In genomic region chr5:95760291-95761191, GRCh38 we compare ENCODE assay signal across 8 cellular contexts. TPM values are rescaled to one million over a fixed set of nuclear protein-coding genes. Genes with fewer than 3 reads are reported as not detected.
A peak's percentile ranks its signal among the peaks of the same experiment; 100 is the strongest.
DNase-seq lines count a peak whose midpoint lies in the region; ATAC-seq and TF ChIP-seq lines count a peak whose summit lies in the region.

No MANE protein-coding gene starts in this region.

- H3K36me3 Mint-ChIP-seq in activated T-cell treated with anti-CD3 and anti-CD28 coated beads, Interleukin-2, amount 50 U/mL, for 72 hours (ENCODE audit: insufficient read depth in 2 of 2) = no peaks in the 10 kb centered on the region

- peak; percentile 89 to 92 for ATAC-seq in activated T-cell treated with anti-CD3 and anti-CD28 coated beads, Interleukin-2, amount 50 U/mL, for 72 hours (replicated peaks in 1 of 2)
- peak; percentile 92 for ATAC-seq in HG02678 (IDR thresholded peaks at IDR 0.05; ENCODE audit: unreplicated experiment)

- H3K36me3 ChIP-seq in mammary epithelial cell (ENCODE audit: insufficient read depth, low read length) = no peaks in the 10 kb centered on the region

- WGBS in mammary epithelial cell (ENCODE audit: low coverage, missing lambda C conversion rate) = 2% methylated on average over 3 of the region's 3 CpGs

- peak overlapping the region; percentile 30 for H2AFZ ChIP-seq in mammary epithelial cell (ENCODE audit: low read depth, low read length)

- H3K9me3 ChIP-seq in mammary epithelial cell (replicated peaks; ENCODE audit: insufficient read depth, low read length) (no peaks in the 10 kb centered on the region), mononuclear cell (ENCODE audit: low read depth, low read length) (no peaks in the 10 kb centered on the region)

- H3K27ac Mint-ChIP-seq in activated T-cell treated with anti-CD3 and anti-CD28 coated beads, Interleukin-2, amount 50 U/mL, for 72 hours = peak overlapping the region; percentile 55

- no peak overlapping the region for H3K9ac ChIP-seq in mammary epithelial cell (ENCODE audit: insufficient read depth, low read length)

- peak overlapping the region; percentile 47 for H3K27ac ChIP-seq in mammary epithelial cell (ENCODE audit: insufficient read depth, low read depth, low read length)

- H3K27me3 Mint-ChIP-seq in activated T-cell treated with anti-CD3 and anti-CD28 coated beads, Interleukin-2, amount 50 U/mL, for 72 hours (ENCODE audit: low read depth) = peaks cover 13% of the 10 kb centered on the region

- no peaks in the 10 kb centered on the region for H3K27me3 ChIP-seq in mammary epithelial cell (ENCODE audit: insufficient read depth, low read length)
- no peaks in the 10 kb centered on the region for H3K27me3 ChIP-seq in mononuclear cell (ENCODE audit: insufficient read depth, low read length)

- dilution Hi-C loops in mammary epithelial cell (cut with HindIII; ENCODE audit: low sequenced_read_pairs) = no loop called here

- H3K4me1 ChIP-seq in mammary epithelial cell (ENCODE audit: insufficient read depth, low read length) (peaks cover 16% of the 10 kb centered on the region), mononuclear cell (ENCODE audit: insufficient read depth, low read length) (peaks cover 29% of the 10 kb centered on the region)

- H3K9me3 Mint-ChIP-seq in activated T-cell treated with anti-CD3 and anti-CD28 coated beads, Interleukin-2, amount 50 U/mL, for 72 hours = no peaks in the 10 kb centered on the region

- no peak for TF ChIP-seq CTCF in mammary epithelial cell (conservative IDR thresholded peaks at IDR 0.05 in 1 of 2, IDR thresholded peaks at IDR 0.05 in 1 of 2; ENCODE audit: extremely low read depth in 1 of 2, insufficient read depth in 1 of 2, low read depth in 1 of 2, low read length in 2 of 2)

- CTCF ChIA-PET in mammary epithelial cell (lab: Charles Lee; ENCODE audit: low non-redundant PET) = interaction anchor here (0.6 to 0.7 kb wide), 2 partner anchors 20 to 86 kb away, joined by 3 read pairs; no protein-coding TSS in a partner anchor

- no peaks in the 10 kb centered on the region for H3K79me2 ChIP-seq in mammary epithelial cell (ENCODE audit: insufficient read depth, low read length)

- H4K20me1 ChIP-seq in mammary epithelial cell (ENCODE audit: insufficient read depth, low read length) = no peaks in the 10 kb centered on the region

- peak overlapping the region; percentile 23 to 47 (median 42) for H3K4me3 ChIP-seq in mammary epithelial cell (replicated peaks in 1 of 3; ENCODE audit: insufficient read depth in 1 of 3, low read depth in 2 of 3, low read length in 3 of 3)
- H3K4me3 ChIP-seq in mononuclear cell (ENCODE audit: low read length) = peak overlapping the region; percentile 2

- H3K4me2 ChIP-seq in mammary epithelial cell (ENCODE audit: insufficient read depth, low read depth, low read length) = peak overlapping the region; percentile 58

- H3K4me3 Mint-ChIP-seq in activated T-cell treated with anti-CD3 and anti-CD28 coated beads, Interleukin-2, amount 50 U/mL, for 72 hours = peak overlapping the region; percentile 64 to 83

- intact Hi-C loops in mammary epithelial cell (cut with micrococcal nuclease) = no loop called here

- peaks cover 33% of the 10 kb centered on the region for H3K4me1 Mint-ChIP-seq in activated T-cell treated with anti-CD3 and anti-CD28 coated beads, Interleukin-2, amount 50 U/mL, for 72 hours (ENCODE audit: low read depth)

- in situ Hi-C loops in mammary epithelial cell (cut with MboI; ENCODE audit: low sequenced_read_pairs in 2 of 2) = no loop called here

- BruUV-seq in mammary epithelial cell (replicated peaks; lab: Mats Ljungman, UMichigan) = no TSS peak

- peak in 1 of 2 donors; percentile 14 for DNase-seq in activated T-cell treated with anti-CD3 and anti-CD28 coated beads, Interleukin-2, amount 50 U/mL, for 72 hours
- DNase-seq in activated T-cell treated with anti-CD3 and anti-CD28 coated beads, Interleukin-2, amount 50 U/mL, for 1 hour = no peak
- DNase-seq in NCI-H82 (lab: John Stamatoyannopoulos, UW) = peak; percentile 6
- peak; percentile 65 for DNase-seq in mammary epithelial cell
- no peak for DNase-seq in inferior parietal cortex (ENCODE audit: extremely low spot score)
- no peak for DNase-seq in COLO668 (lab: John Stamatoyannopoulos, UW; ENCODE audit: unreplicated experiment)

RNA-seq across cellular contexts. Expression of gene RHOBTB3, which starts 29.4 kb away (rescaled TPM):
- total RNA-seq in activated T-cell treated with anti-CD3 and anti-CD28 coated beads, Interleukin-2, amount 50 U/mL, for 72 hours = 1 to 10 TPM; 1.3 to 5.2 TPM
- total RNA-seq in mammary epithelial cell (10 to 100 TPM in 1 of 2 donors, under 1 TPM in 1; 0.99 to 33.2 TPM), mononuclear cell (23.3 TPM)
- 0.40 TPM for polyA plus RNA-seq in mammary epithelial cell
- not detected for polyA minus RNA-seq in mammary epithelial cell

Comparison
In these comparisons a context has a peak if more than half of its experiments do, and no peak if none do; other contexts are left out.
1. DNase-seq: peak in NCI-H82 (single experiment) and mammary epithelial cell (single experiment); none in activated T-cell treated with anti-CD3 and anti-CD28 coated beads, Interleukin-2, amount 50 U/mL, for 1 hour (single experiment), inferior parietal cortex (single experiment) and COLO668 (single experiment).